In genomic region chr2:231452799-231453508, GRCh38 we compare ENCODE assay signal across 8 cellular contexts. TPM values are rescaled to one million over a fixed set of nuclear protein-coding genes. Genes with fewer than 3 reads are reported as not detected.
DNase-seq lines count a peak whose midpoint lies in the region; ATAC-seq lines count a peak whose summit lies in the region.

No MANE protein-coding gene starts in this region.

- H3K36me3 ChIP-seq in ectodermal cell (ENCODE audit: control insufficient read depth, insufficient read depth, low read length): peaks cover 37% of the 10 kb centered on the region

- no peak overlapping the region for H3K4me3 ChIP-seq in ectodermal cell (ENCODE audit: insufficient read depth, low read depth, low read length)

- DNase-seq in NCI-H2171 treated with DMSO at 0.1 percent for 48 hours (lab: John Stamatoyannopoulos, UW) (peak; percentile 50), NCI-H2171 (lab: John Stamatoyannopoulos, UW) (no peak), NCI-H82 treated with DMSO at 0.1 percent for 48 hours (lab: John Stamatoyannopoulos, UW; ENCODE audit: unreplicated experiment) (peak; percentile 26), retina (peak; percentile 27), SW 1271 (lab: John Stamatoyannopoulos, UW) (no peak)

- 89% methylated on average over 10 of the region's 10 CpGs for WGBS in ectodermal cell, 2 experiments

- H3K27me3 ChIP-seq in ectodermal cell (ENCODE audit: control insufficient read depth, insufficient read depth, low read length, poor library complexity, severe bottlenecking): no peaks in the 10 kb centered on the region

- no peaks in the 10 kb centered on the region for H3K4me1 ChIP-seq in ectodermal cell (ENCODE audit: control insufficient read depth, insufficient read depth, low read length)

- peak overlapping the region; percentile 57 for H3K27ac ChIP-seq in ectodermal cell (ENCODE audit: insufficient read depth, low read depth, low read length, poor library complexity, severe bottlenecking)

- ATAC-seq in GM21717 (IDR thresholded peaks at IDR 0.05; ENCODE audit: unreplicated experiment) (no peak), GM21515 (IDR thresholded peaks at IDR 0.05; ENCODE audit: unreplicated experiment) (no peak)

- no peaks in the 10 kb centered on the region for H3K9me3 ChIP-seq in ectodermal cell (ENCODE audit: control insufficient read depth, low read length)

RNA-seq across cellular contexts. Expression of gene NCL, which starts 11.3 kb away (rescaled TPM):
- polyA plus RNA-seq in ectodermal cell (2013, experiment 1 of 4): 838 TPM
- 706 TPM for polyA plus RNA-seq in ectodermal cell (2013, experiment 2 of 4)
- 480 TPM for polyA plus RNA-seq in ectodermal cell (2013, experiment 3 of 4)
- 497 TPM for polyA plus RNA-seq in ectodermal cell (2013, experiment 4 of 4)

RNA-seq across cellular contexts. Expression of gene B3GNT7, which starts 57.4 kb away (rescaled TPM):
- 1.0 TPM for polyA plus RNA-seq in ectodermal cell (2013, experiment 1 of 4)
- polyA plus RNA-seq in ectodermal cell (2013, experiment 2 of 4): 1.3 TPM
- 0.85 TPM for polyA plus RNA-seq in ectodermal cell (2013, experiment 3 of 4)
- polyA plus RNA-seq in ectodermal cell (2013, experiment 4 of 4): 1.1 TPM

Comparison
In these comparisons a context has a peak if more than half of its experiments do, and no peak if none do; other contexts are left out.
1. DNase-seq: peak in NCI-H2171 treated with DMSO at 0.1 percent for 48 hours (single experiment), NCI-H82 treated with DMSO at 0.1 percent for 48 hours (single experiment) and retina (single experiment); none in NCI-H2171 (single experiment) and SW 1271 (0 of 2).